ENCODE assay signal across 20 cellular contexts in the genomic region with DNA sequence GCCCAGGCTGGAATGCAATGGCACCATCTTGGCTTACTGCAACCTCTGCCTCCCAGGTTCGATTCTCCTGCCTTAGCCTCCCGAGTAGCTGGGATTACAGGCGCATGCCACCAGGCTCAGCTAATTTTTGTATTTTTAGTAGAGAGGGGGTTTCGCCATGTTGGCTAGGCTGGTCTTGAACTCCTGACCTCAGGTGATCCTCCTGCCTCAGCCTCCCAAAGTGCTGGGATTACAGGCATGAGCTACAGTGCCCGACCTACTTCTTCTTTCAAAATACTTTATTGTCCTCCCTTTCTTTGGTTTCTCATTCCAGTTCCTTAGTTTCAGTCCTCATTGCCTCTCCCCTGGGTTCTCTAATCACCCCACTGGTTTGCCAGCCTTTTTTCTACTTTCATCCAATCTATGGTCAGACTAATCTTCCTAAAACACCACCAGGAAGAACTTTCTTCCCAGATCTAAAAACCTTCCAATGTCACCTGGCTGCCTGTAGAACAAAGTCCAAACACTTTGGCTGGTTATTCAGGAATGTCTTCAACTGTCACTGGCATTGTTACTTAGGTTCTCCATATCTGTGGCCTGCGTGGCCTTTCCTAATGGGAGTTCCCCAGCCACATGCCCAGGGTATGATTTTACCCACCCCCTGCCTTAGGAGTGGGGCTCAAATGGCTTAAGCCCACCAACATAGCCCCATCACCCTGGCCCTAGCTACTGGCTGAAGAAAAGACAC. TPM values are rescaled to one million over a fixed set of nuclear protein-coding genes. Genes with fewer than 3 reads are reported as not detected.
A peak's percentile ranks its signal among the peaks of the same experiment; 100 is the strongest.
DNase-seq lines count a peak whose midpoint lies in the region; ATAC-seq and TF ChIP-seq lines count a peak whose summit lies in the region.
"Had no signal": no experiment of that assay in that cellular context is flagged by ENCODE, and none has a peak within 500 bp of the region (broad histone marks: within the 10 kb centered on the region; RNA-seq: fewer than 3 reads in every experiment).

No MANE protein-coding gene starts in this region.

- peak overlapping the region; percentile 20 for H3K27ac ChIP-seq in upper lobe of right lung
- H3K27ac ChIP-seq in heart left ventricle, result peak overlapping the region in 1 of 12 donors; percentile 93
- H3K27ac ChIP-seq: foreskin keratinocyte had no signal

- CTCF ChIA-PET in activated CD8-positive, alpha-beta memory T cell treated with anti-CD3 and anti-CD28 coated beads, Interleukin-2, amount 10 ng/mL, durations not matched to agents 7 days and 5 days (lab: Charles Lee), result interaction anchor here (1.2 kb wide), 1 partner anchor 95 kb away, joined by 3 read pairs; no protein-coding TSS in a partner anchor

- 85 to 93% (median 87%) methylated on average over 6 of the region's 6 CpGs for WGBS in heart left ventricle, 4 donors

- H3K4me1 Mint-ChIP-seq in activated CD8-positive, alpha-beta memory T cell treated with anti-CD3 and anti-CD28 coated beads, Interleukin-2, amount 10 ng/mL, durations not matched to agents 7 days and 5 days, result peaks cover 17% of the 10 kb centered on the region
- peaks cover 19% of the 10 kb centered on the region for H3K4me1 Mint-ChIP-seq in activated T-helper 2 cell treated with anti-CD3 and anti-CD28 coated beads, Interferon-gamma antibody, Interleukin-2, Interleukin-4, amounts not matched to agents 10 μg/mL and 5 μg/mL and 100 μg/mL, durations not matched to agents 14 hours and 24 hours and 36 hours (ENCODE audit: low read depth)

- no peaks in the 10 kb centered on the region for H3K36me3 Mint-ChIP-seq in activated CD8-positive, alpha-beta memory T cell treated with anti-CD3 and anti-CD28 coated beads, Interleukin-2, amount 10 ng/mL, durations not matched to agents 7 days and 5 days
- no peaks in the 10 kb centered on the region for H3K36me3 Mint-ChIP-seq in activated T-helper 2 cell treated with anti-CD3 and anti-CD28 coated beads, Interferon-gamma antibody, Interleukin-2, Interleukin-4, amounts not matched to agents 10 μg/mL and 5 μg/mL and 100 μg/mL, durations not matched to agents 14 hours and 24 hours and 36 hours (ENCODE audit: low read depth)
- H3K36me3 Mint-ChIP-seq: activated naive CD4-positive, alpha-beta T cell treated with anti-CD3 and anti-CD28 coated beads, Interleukin-2, amount 10 ng/mL, durations not matched to agents 7 days and 5 days; brain; T-cell had no signal

- peaks cover 9% of the 10 kb centered on the region for H3K27me3 Mint-ChIP-seq in activated CD8-positive, alpha-beta memory T cell treated with anti-CD3 and anti-CD28 coated beads, Interleukin-2, amount 10 ng/mL, durations not matched to agents 7 days and 5 days
- peaks cover 2% of the 10 kb centered on the region for H3K27me3 Mint-ChIP-seq in activated T-helper 2 cell treated with anti-CD3 and anti-CD28 coated beads, Interferon-gamma antibody, Interleukin-2, Interleukin-4, amounts not matched to agents 10 μg/mL and 5 μg/mL and 100 μg/mL, durations not matched to agents 14 hours and 24 hours and 36 hours (ENCODE audit: low read depth)
- H3K27me3 Mint-ChIP-seq: T-cell had no signal

- no peak for TF ChIP-seq POLR2A in heart left ventricle (IDR thresholded peaks at IDR 0.05)

- no peak overlapping the region for H3K4me3 Mint-ChIP-seq in activated CD8-positive, alpha-beta memory T cell treated with anti-CD3 and anti-CD28 coated beads, Interleukin-2, amount 10 ng/mL, durations not matched to agents 7 days and 5 days
- H3K4me3 Mint-ChIP-seq in activated T-helper 2 cell treated with anti-CD3 and anti-CD28 coated beads, Interferon-gamma antibody, Interleukin-2, Interleukin-4, amounts not matched to agents 10 μg/mL and 5 μg/mL and 100 μg/mL, durations not matched to agents 14 hours and 24 hours and 36 hours (ENCODE audit: low read depth), result no peak overlapping the region
- H3K4me3 Mint-ChIP-seq: brain had no signal

- H3K9me3 ChIP-seq in mucosa of descending colon (no peaks in the 10 kb centered on the region), upper lobe of right lung (no peaks in the 10 kb centered on the region), heart left ventricle (no peaks in the 10 kb centered on the region)
- H3K9me3 ChIP-seq: tibial nerve had no signal

- H3K27ac Mint-ChIP-seq in activated CD8-positive, alpha-beta memory T cell treated with anti-CD3 and anti-CD28 coated beads, Interleukin-2, amount 10 ng/mL, durations not matched to agents 7 days and 5 days, result no peak overlapping the region
- H3K27ac Mint-ChIP-seq in activated T-helper 2 cell treated with anti-CD3 and anti-CD28 coated beads, Interferon-gamma antibody, Interleukin-2, Interleukin-4, amounts not matched to agents 10 μg/mL and 5 μg/mL and 100 μg/mL, durations not matched to agents 14 hours and 24 hours and 36 hours, result peak overlapping the region; percentile 40
- H3K27ac Mint-ChIP-seq: progenitor cell of endocrine pancreas had no signal

- peak; percentile 15 for DNase-seq in activated CD8-positive, alpha-beta memory T cell treated with anti-CD3 and anti-CD28 coated beads for 24 hours
- no peak for DNase-seq in activated CD8-positive, alpha-beta memory T cell treated with anti-CD3 and anti-CD28 coated beads, Interleukin-2, amount 10 ng/mL, durations not matched to agents 7 days and 5 days
- no peak for DNase-seq in activated T-helper 2 cell treated with anti-CD3 and anti-CD28 coated beads, Interferon-gamma antibody, Interleukin-2, Interleukin-4, amounts not matched to agents 10 μg/mL and 5 μg/mL and 100 μg/mL, durations not matched to agents 14 hours and 24 hours and 36 hours (ENCODE audit: low spot score)
- DNase-seq in mucosa of descending colon, result no peak
- no peak for DNase-seq in upper lobe of right lung
- DNase-seq in heart left ventricle, result no peak
- no peak for DNase-seq in HPDE6-E6E7 (ENCODE audit: extremely low spot score)
- DNase-seq: ACHN; activated naive CD4-positive, alpha-beta T cell treated with anti-CD3 and anti-CD28 coated beads, Interleukin-2, amount 10 ng/mL, durations not matched to agents 7 days and 5 days; foreskin keratinocyte; NCI-H2081 treated with DMSO at 0.1 percent for 48 hours; NCI-H510A treated with DMSO at 0.1 percent for 48 hours; T-cell had no signal

- ATAC-seq in activated CD8-positive, alpha-beta memory T cell treated with anti-CD3 and anti-CD28 coated beads, Interleukin-2, amount 10 ng/mL, durations not matched to agents 7 days and 5 days, result no peak
- ATAC-seq in mucosa of descending colon, result peak; percentile 49
- ATAC-seq in upper lobe of right lung, result no peak
- no peak for ATAC-seq in GM18498 (IDR thresholded peaks at IDR 0.05; ENCODE audit: unreplicated experiment)
- no peak for ATAC-seq in heart left ventricle
- ATAC-seq: activated CD4-positive, CD25-positive, alpha-beta regulatory T cell treated with anti-CD3 and anti-CD28 coated beads, Interleukin-2, amount 50 U/mL, for 24 hours; foreskin keratinocyte; T-cell had no signal

- H3K27me3 ChIP-seq in upper lobe of right lung (no peaks in the 10 kb centered on the region), heart left ventricle (no peaks in the 10 kb centered on the region)
- H3K27me3 ChIP-seq: foreskin keratinocyte, tibial nerve had no signal

- H3K4me3 ChIP-seq in mucosa of descending colon (no peak overlapping the region), upper lobe of right lung (no peak overlapping the region), heart left ventricle (no peak overlapping the region)
- H3K4me3 ChIP-seq: coronary artery, skin epidermis had no signal

- H3K9me3 Mint-ChIP-seq in activated CD8-positive, alpha-beta memory T cell treated with anti-CD3 and anti-CD28 coated beads, Interleukin-2, amount 10 ng/mL, durations not matched to agents 7 days and 5 days (ENCODE audit: low read depth), result no peaks in the 10 kb centered on the region
- no peaks in the 10 kb centered on the region for H3K9me3 Mint-ChIP-seq in activated T-helper 2 cell treated with anti-CD3 and anti-CD28 coated beads, Interferon-gamma antibody, Interleukin-2, Interleukin-4, amounts not matched to agents 10 μg/mL and 5 μg/mL and 100 μg/mL, durations not matched to agents 14 hours and 24 hours and 36 hours
- H3K9me3 Mint-ChIP-seq: activated naive CD4-positive, alpha-beta T cell treated with anti-CD3 and anti-CD28 coated beads, Interleukin-2, amount 10 ng/mL, durations not matched to agents 7 days and 5 days; T-cell had no signal

- H3K36me3 ChIP-seq in mucosa of descending colon (ENCODE audit: low read depth) (no peaks in the 10 kb centered on the region), upper lobe of right lung (no peaks in the 10 kb centered on the region), heart left ventricle (no peaks in the 10 kb centered on the region)
- H3K36me3 ChIP-seq: tibial nerve had no signal

- no peak for TF ChIP-seq CTCF in mucosa of descending colon (IDR thresholded peaks at IDR 0.05)
- no peak for TF ChIP-seq CTCF in upper lobe of right lung (IDR thresholded peaks at IDR 0.05)
- no peak for TF ChIP-seq CTCF in heart left ventricle (IDR thresholded peaks at IDR 0.05)

- intact Hi-C loops in activated T-helper 2 cell treated with anti-CD3 and anti-CD28 coated beads, Interferon-gamma antibody, Interleukin-2, Interleukin-4, amounts not matched to agents 10 μg/mL and 5 μg/mL and 100 μg/mL, durations not matched to agents 14 hours and 24 hours and 36 hours (cut with micrococcal nuclease), result no loop called here
- intact Hi-C loops in mucosa of descending colon (cut with DNase I, micrococcal nuclease) (no loop called here), upper lobe of right lung (cut with DNase I) (no loop called here), heart left ventricle (cut with DNase I) (no loop called here)

- H3K4me1 ChIP-seq in mucosa of descending colon (ENCODE audit: low read depth) (peaks cover 8% of the 10 kb centered on the region), upper lobe of right lung (peaks cover 15% of the 10 kb centered on the region), heart left ventricle (peaks cover 0 to 67% (median 6%) of the 10 kb centered on the region in 12 donors)

RNA-seq across cellular contexts. Expression of a gene that starts 29.0 kb away (rescaled TPM):
- 1 to 10 TPM; 7.9 to 9.3 TPM for total RNA-seq in activated CD8-positive, alpha-beta memory T cell treated with anti-CD3 and anti-CD28 coated beads, Interleukin-2, amount 10 ng/mL, durations not matched to agents 7 days and 5 days
- 7.9 and 8.0 TPM in 2 replicates for total RNA-seq in activated T-helper 2 cell treated with anti-CD3 and anti-CD28 coated beads, Interferon-gamma antibody, Interleukin-2, Interleukin-4, amounts not matched to agents 10 μg/mL and 5 μg/mL and 100 μg/mL, durations not matched to agents 14 hours and 24 hours and 36 hours
- total RNA-seq in mucosa of descending colon, result 10 to 100 TPM; 20.8 to 43.5 (median 29.2) TPM
- total RNA-seq in upper lobe of right lung, result 15.6 TPM
- total RNA-seq in heart left ventricle, result 10 to 100 TPM in 7 of 9 donors, 1 to 10 TPM in 2; 8.6 to 29.2 (median 16.2) TPM
- polyA plus RNA-seq in heart left ventricle, result 1 to 10 TPM; 2.8 to 4.2 TPM
